Comparison of ENCODE assay signal across 8 cellular contexts in the genomic region with DNA sequence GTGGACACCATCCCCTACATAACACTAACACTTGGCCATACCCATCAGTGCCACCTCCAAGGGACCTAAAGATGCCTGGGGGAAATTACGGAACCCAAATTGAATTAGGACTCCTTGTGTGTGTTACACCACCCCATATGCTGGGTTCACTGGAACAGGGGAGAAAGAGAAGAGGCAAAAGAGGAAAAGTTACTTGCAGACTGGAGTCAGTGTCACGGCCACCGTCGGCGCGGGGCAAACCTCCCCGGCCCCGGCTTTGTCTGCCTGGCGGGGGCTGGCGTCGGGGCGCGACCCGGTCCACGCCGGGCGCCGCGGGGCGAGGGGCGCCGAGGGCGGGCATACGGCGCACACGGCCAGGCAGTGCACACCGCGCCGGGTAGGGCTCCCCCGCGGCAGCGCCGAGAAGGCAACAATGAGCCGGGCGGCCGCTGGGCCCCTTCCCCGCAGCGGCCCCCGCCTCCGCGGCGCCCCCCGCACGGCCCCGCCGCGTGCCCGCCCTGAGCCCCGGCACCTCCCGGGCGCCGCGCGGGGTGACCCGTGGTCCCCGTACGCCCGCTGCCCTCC.
DNase-seq lines count a peak whose midpoint lies in the region; ATAC-seq, FAIRE-seq and TF ChIP-seq lines count a peak whose summit lies in the region.

No MANE protein-coding gene starts in this region.

- peaks cover 18 to 28% of the 10 kb centered on the region in 2 experiments for H3K4me1 ChIP-seq in trophoblast cell (ENCODE audit: control insufficient read depth in 1 of 2, insufficient read depth in 2 of 2, low read length in 2 of 2)

- FAIRE-seq in frontal cortex (lab: Jason Lieb, UNC) = no peak

- H3K4me3 ChIP-seq in AG09309 (ENCODE audit: control insufficient read depth, low read depth, low read length) (peak overlapping the region; percentile 52), trophoblast cell (ENCODE audit: low read depth, low read length) (peak overlapping the region; percentile 87)

- no peak for DNase-seq in AG09309 (ENCODE audit: low read depth)
- no peak for DNase-seq in activated CD8-positive, alpha-beta T cell treated with anti-CD3 and anti-CD28 coated beads for 36 hours
- peak; percentile 23 to 44 for DNase-seq in frontal cortex (ENCODE audit: low spot score in 2 of 2)
- DNase-seq in trophoblast cell = peak in 1 of 2 donors; percentile 33
- no peak for DNase-seq in NCI-H1436 treated with DMSO at 0.1 percent for 48 hours (lab: John Stamatoyannopoulos, UW)
- no peak for DNase-seq in GM13976 (ENCODE audit: low spot score)

- peak overlapping the region; percentile 99 for H3K27ac Mint-ChIP-seq in activated CD8-positive, alpha-beta T cell treated with anti-CD3 and anti-CD28 coated beads for 36 hours

- ATAC-seq in GM18868 (IDR thresholded peaks at IDR 0.05; ENCODE audit: unreplicated experiment) = peak; percentile 3
- peak; percentile 12 for ATAC-seq in HG03432 (IDR thresholded peaks at IDR 0.05; ENCODE audit: unreplicated experiment)
- peak; percentile 4 for ATAC-seq in activated CD8-positive, alpha-beta T cell treated with anti-CD3 and anti-CD28 coated beads for 36 hours

- CTCF ChIA-PET in activated CD8-positive, alpha-beta T cell treated with anti-CD3 and anti-CD28 coated beads for 36 hours (lab: Charles Lee) = no interaction called here

- H2BK5ac ChIP-seq in trophoblast cell (ENCODE audit: low read depth, low read length, poor library complexity) = peak overlapping the region; percentile 77

- peaks cover 41% of the 10 kb centered on the region for H3K36me3 Mint-ChIP-seq in activated CD8-positive, alpha-beta T cell treated with anti-CD3 and anti-CD28 coated beads for 36 hours (ENCODE audit: low read depth)

- no peak overlapping the region for H2AK5ac ChIP-seq in trophoblast cell (ENCODE audit: low read length)

- H2AFZ ChIP-seq in trophoblast cell (ENCODE audit: insufficient read depth, low read length, poor library complexity) = peak overlapping the region; percentile 86

- H3K27me3 Mint-ChIP-seq in activated CD8-positive, alpha-beta T cell treated with anti-CD3 and anti-CD28 coated beads for 36 hours = no peaks in the 10 kb centered on the region

- H4K12ac ChIP-seq in trophoblast cell (ENCODE audit: low read depth, low read length) = peak overlapping the region; percentile 26

- TF ChIP-seq CTCF in AG09309 (IDR thresholded peaks at IDR 0.05; ENCODE audit: control insufficient read depth, insufficient read depth, low read depth, low read length, missing control alignments) = no peak
- no peak for TF ChIP-seq CTCF in activated CD8-positive, alpha-beta T cell treated with anti-CD3 and anti-CD28 coated beads for 36 hours (IDR thresholded peaks at IDR 0.05)
- no peak for TF ChIP-seq CTCF in GM13976 (IDR thresholded peaks at IDR 0.05; ENCODE audit: borderline replicate concordance, control extremely low read depth, extremely low read depth, insufficient read depth, missing control alignments)

- H3K79me2 ChIP-seq in trophoblast cell (ENCODE audit: control insufficient read depth, insufficient read depth, low read length, poor library complexity) = peaks cover 11% of the 10 kb centered on the region

- no peaks in the 10 kb centered on the region for H3K27me3 ChIP-seq in trophoblast cell (ENCODE audit: insufficient read depth, low read length)

- peak overlapping the region; percentile 97 for H3K4me2 ChIP-seq in trophoblast cell (ENCODE audit: low read length)

- peaks cover 18% of the 10 kb centered on the region for H3K79me1 ChIP-seq in trophoblast cell (ENCODE audit: low read length)

- H3K27ac ChIP-seq in trophoblast cell (ENCODE audit: low read depth, low read length) = no peak overlapping the region

- intact Hi-C loops in activated CD8-positive, alpha-beta T cell treated with anti-CD3 and anti-CD28 coated beads for 36 hours (cut with micrococcal nuclease) = loop anchor here (2.0 to 5.0 kb wide), 2 partner anchors 17 to 41 kb away; no protein-coding TSS in a partner anchor

- no peak overlapping the region for H2BK12ac ChIP-seq in trophoblast cell (ENCODE audit: low read length)

- no peaks in the 10 kb centered on the region for H3K9me3 ChIP-seq in trophoblast cell (ENCODE audit: insufficient read depth, low read depth, low read length)

- peak overlapping the region; percentile 7 for H3K4ac ChIP-seq in trophoblast cell (ENCODE audit: low read depth, low read length)

- H4K91ac ChIP-seq in trophoblast cell (ENCODE audit: low read depth, low read length) = peak overlapping the region; percentile 60

- no CpG with 5 or more reads among the region's 58 CpGs for WGBS in trophoblast cell (ENCODE audit: extremely low coverage, insufficient coverage, insufficient read length)

- H3K36me3 ChIP-seq in trophoblast cell (ENCODE audit: control insufficient read depth in 1 of 2, insufficient read depth in 2 of 2, low read length in 2 of 2) = peaks cover 15 to 20% of the 10 kb centered on the region in 2 experiments

- peaks cover 73% of the 10 kb centered on the region for H3K4me1 Mint-ChIP-seq in activated CD8-positive, alpha-beta T cell treated with anti-CD3 and anti-CD28 coated beads for 36 hours (ENCODE audit: low read depth)

- no peak overlapping the region for H2BK120ac ChIP-seq in trophoblast cell (ENCODE audit: insufficient read depth, low read length, poor library complexity)

- peak overlapping the region; percentile 86 for H3K14ac ChIP-seq in trophoblast cell (ENCODE audit: low read length)

- peak overlapping the region; percentile 58 for H4K8ac ChIP-seq in trophoblast cell (ENCODE audit: low read depth, low read length)

- in situ Hi-C loops in GM13976 (cut with MboI; ENCODE audit: low sequenced_read_pairs, unreplicated experiment) = no loop called here

- peak overlapping the region; percentile 85 for H3K9ac ChIP-seq in trophoblast cell (ENCODE audit: low read length)

- H3K9me3 Mint-ChIP-seq in activated CD8-positive, alpha-beta T cell treated with anti-CD3 and anti-CD28 coated beads for 36 hours = peaks cover 1% of the 10 kb centered on the region

- peak overlapping the region; percentile 100 for H3K4me3 Mint-ChIP-seq in activated CD8-positive, alpha-beta T cell treated with anti-CD3 and anti-CD28 coated beads for 36 hours

- POLR2A ChIA-PET in activated CD8-positive, alpha-beta T cell treated with anti-CD3 and anti-CD28 coated beads for 36 hours (lab: Charles Lee) = interaction anchor here (2.1 to 3.4 kb wide), 2 partner anchors 15 to 49 kb away, joined by 10 to 17 read pairs; no protein-coding TSS in a partner anchor

- H3K23ac ChIP-seq in trophoblast cell (ENCODE audit: low read length) = peak overlapping the region; percentile 90

- H3K18ac ChIP-seq in trophoblast cell (ENCODE audit: low read length) = peak overlapping the region; percentile 93

Comparison
In these comparisons a context has a peak if more than half of its experiments do, and no peak if none do; other contexts are left out.
1. DNase-seq: peak in frontal cortex (2 of 2); none in AG09309 (single experiment), activated CD8-positive, alpha-beta T cell treated with anti-CD3 and anti-CD28 coated beads for 36 hours (single experiment), NCI-H1436 treated with DMSO at 0.1 percent for 48 hours (single experiment) and GM13976 (single experiment).
2. Peak in every context shown above with its lines, with median percentiles within 50 percentile points of each other: ATAC-seq.